ENCODE assay signal across 13 cellular contexts in genomic region chr12:110545812-110546211, GRCh38. TPM values are rescaled to one million over a fixed set of nuclear protein-coding genes. Genes with fewer than 3 reads are reported as not detected.
DNase-seq lines count a peak whose midpoint lies in the region; ATAC-seq and TF ChIP-seq lines count a peak whose summit lies in the region.
"Had no signal": no experiment of that assay in that cellular context is flagged by ENCODE, and none has a peak within 500 bp of the region (broad histone marks: within the 10 kb centered on the region; RNA-seq: fewer than 3 reads in every experiment).

No MANE protein-coding gene starts in this region.

- H3K4me1 ChIP-seq in foreskin keratinocyte, result peaks cover 43% of the 10 kb centered on the region
- H3K4me1 ChIP-seq in stomach smooth muscle (ENCODE audit: control insufficient read depth, insufficient read depth, low read length), result peaks cover 35% of the 10 kb centered on the region
- H3K4me1 ChIP-seq: colonic mucosa had no signal

- ATAC-seq in activated T-cell treated with anti-CD3 and anti-CD28 coated beads, Interleukin-2, amount 50 U/mL, for 72 hours (replicated peaks in 1 of 2), result no peak
- ATAC-seq in foreskin keratinocyte (peak; percentile 11), left colon (no peak), GM21737 (IDR thresholded peaks at IDR 0.05; ENCODE audit: unreplicated experiment) (no peak)

- no peak overlapping the region for H3K4me3 Mint-ChIP-seq in activated T-cell treated with anti-CD3 and anti-CD28 coated beads, Interleukin-2, amount 50 U/mL, for 72 hours
- H3K4me3 Mint-ChIP-seq in activated T-cell treated with anti-CD3 and anti-CD28 coated beads, Interleukin-2, amount 50 U/mL, for 24 hours, result no peak overlapping the region
- no peak overlapping the region for H3K4me3 Mint-ChIP-seq in activated naive CD8-positive, alpha-beta T cell treated with anti-CD3 and anti-CD28 coated beads for 36 hours

- H3K9ac ChIP-seq in stomach smooth muscle (ENCODE audit: low read length in 2 of 2), result no peak overlapping the region

- TF ChIP-seq CTCF in foreskin keratinocyte (conservative IDR thresholded peaks at IDR 0.05), result no peak

- intact Hi-C loops in left colon (cut with DNase I, micrococcal nuclease), result no loop called here

- H3K27me3 ChIP-seq in foreskin keratinocyte (no peaks in the 10 kb centered on the region), stomach smooth muscle (ENCODE audit: control insufficient read depth in 1 of 2, insufficient read depth in 2 of 2, low read length in 2 of 2) (no peaks in the 10 kb centered on the region)
- H3K27me3 ChIP-seq: colonic mucosa, Peyer's patch had no signal

- no peak overlapping the region for H3K4me3 ChIP-seq in stomach smooth muscle (ENCODE audit: low read length in 2 of 2)
- H3K4me3 ChIP-seq: colonic mucosa, Peyer's patch had no signal

- H3K27me3 Mint-ChIP-seq in activated T-cell treated with anti-CD3 and anti-CD28 coated beads, Interleukin-2, amount 50 U/mL, for 72 hours (ENCODE audit: low read depth), result no peaks in the 10 kb centered on the region
- no peaks in the 10 kb centered on the region for H3K27me3 Mint-ChIP-seq in activated T-cell treated with anti-CD3 and anti-CD28 coated beads, Interleukin-2, amount 50 U/mL, for 24 hours
- H3K27me3 Mint-ChIP-seq in activated naive CD8-positive, alpha-beta T cell treated with anti-CD3 and anti-CD28 coated beads for 36 hours, result no peaks in the 10 kb centered on the region

- no peaks in the 10 kb centered on the region for H3K9me3 ChIP-seq in stomach smooth muscle (ENCODE audit: control insufficient read depth in 2 of 2, low read length in 2 of 2)
- H3K9me3 ChIP-seq: colonic mucosa, Peyer's patch had no signal

- H3K4me1 Mint-ChIP-seq in activated T-cell treated with anti-CD3 and anti-CD28 coated beads, Interleukin-2, amount 50 U/mL, for 72 hours (ENCODE audit: low read depth), result peaks cover 50% of the 10 kb centered on the region
- H3K4me1 Mint-ChIP-seq in activated T-cell treated with anti-CD3 and anti-CD28 coated beads, Interleukin-2, amount 50 U/mL, for 24 hours (ENCODE audit: low read depth), result peaks cover 61% of the 10 kb centered on the region
- H3K4me1 Mint-ChIP-seq in activated naive CD8-positive, alpha-beta T cell treated with anti-CD3 and anti-CD28 coated beads for 36 hours, result peaks cover 43% of the 10 kb centered on the region

- H3K27ac Mint-ChIP-seq in activated T-cell treated with anti-CD3 and anti-CD28 coated beads, Interleukin-2, amount 50 U/mL, for 72 hours, result peak overlapping the region; percentile 9
- no peak overlapping the region for H3K27ac Mint-ChIP-seq in activated T-cell treated with anti-CD3 and anti-CD28 coated beads, Interleukin-2, amount 50 U/mL, for 24 hours
- H3K27ac Mint-ChIP-seq in activated naive CD8-positive, alpha-beta T cell treated with anti-CD3 and anti-CD28 coated beads for 36 hours, result peak overlapping the region; percentile 6

- DNase-seq in activated T-cell treated with anti-CD3 and anti-CD28 coated beads, Interleukin-2, amount 50 U/mL, for 72 hours, result no peak
- DNase-seq in activated T-cell treated with anti-CD3 and anti-CD28 coated beads, Interleukin-2, amount 50 U/mL, for 24 hours, result no peak
- no peak for DNase-seq in activated naive CD8-positive, alpha-beta T cell treated with anti-CD3 and anti-CD28 coated beads for 36 hours
- DNase-seq in foreskin keratinocyte (no peak), COLO668 (lab: John Stamatoyannopoulos, UW; ENCODE audit: unreplicated experiment) (no peak), left colon (no peak)
- DNase-seq: activated effector memory CD4-positive, alpha-beta T cell treated with Interleukin-2 at 50 U/mL for 16 hours; colonic mucosa; DND-41; glutamatergic neuron; Peyer's patch had no signal

- peaks cover 4 to 27% of the 10 kb centered on the region in 2 donors for H3K36me3 Mint-ChIP-seq in activated T-cell treated with anti-CD3 and anti-CD28 coated beads, Interleukin-2, amount 50 U/mL, for 72 hours (ENCODE audit: insufficient read depth in 2 of 2)
- H3K36me3 Mint-ChIP-seq in activated T-cell treated with anti-CD3 and anti-CD28 coated beads, Interleukin-2, amount 50 U/mL, for 24 hours (ENCODE audit: low read depth), result peaks cover 89% of the 10 kb centered on the region
- H3K36me3 Mint-ChIP-seq in activated naive CD8-positive, alpha-beta T cell treated with anti-CD3 and anti-CD28 coated beads for 36 hours, result peaks cover 36% of the 10 kb centered on the region

- peaks cover 0 to 1% of the 10 kb centered on the region in 2 donors for H3K36me3 ChIP-seq in stomach smooth muscle (ENCODE audit: control insufficient read depth in 2 of 2, insufficient read depth in 2 of 2, low read length in 2 of 2)
- H3K36me3 ChIP-seq: colonic mucosa had no signal

- H3K27ac ChIP-seq in foreskin keratinocyte (peak overlapping the region; percentile 51), stomach smooth muscle (ENCODE audit: low read length) (peak overlapping the region; percentile 25)
- H3K27ac ChIP-seq: colonic mucosa had no signal

- H3K9me3 Mint-ChIP-seq in activated T-cell treated with anti-CD3 and anti-CD28 coated beads, Interleukin-2, amount 50 U/mL, for 72 hours, result no peaks in the 10 kb centered on the region
- no peaks in the 10 kb centered on the region for H3K9me3 Mint-ChIP-seq in activated T-cell treated with anti-CD3 and anti-CD28 coated beads, Interleukin-2, amount 50 U/mL, for 24 hours
- no peaks in the 10 kb centered on the region for H3K9me3 Mint-ChIP-seq in activated naive CD8-positive, alpha-beta T cell treated with anti-CD3 and anti-CD28 coated beads for 36 hours

RNA-seq across cellular contexts. Expression of gene PPTC7, which starts 37.3 kb away (rescaled TPM):
- 10 to 100 TPM; 42.6 to 42.9 TPM for total RNA-seq in activated T-cell treated with anti-CD3 and anti-CD28 coated beads, Interleukin-2, amount 50 U/mL, for 72 hours
- total RNA-seq in activated naive CD8-positive, alpha-beta T cell treated with anti-CD3 and anti-CD28 coated beads for 36 hours, result 10 to 100 TPM; 46.2 to 48.3 TPM
- total RNA-seq in foreskin keratinocyte (26.6 and 27.2 TPM in 2 replicates), left colon (10 to 100 TPM; 30.7 to 32.4 TPM)
- 9.6 and 12.0 TPM in 2 replicates for polyA plus RNA-seq in foreskin keratinocyte

RNA-seq across cellular contexts. Expression of gene RAD9B, which starts 43.7 kb away (rescaled TPM):
- total RNA-seq in activated T-cell treated with anti-CD3 and anti-CD28 coated beads, Interleukin-2, amount 50 U/mL, for 72 hours, result 1 to 10 TPM; 2.3 to 4.4 TPM
- total RNA-seq in activated naive CD8-positive, alpha-beta T cell treated with anti-CD3 and anti-CD28 coated beads for 36 hours, result 1 to 10 TPM; 2.8 to 3.2 TPM
- total RNA-seq in foreskin keratinocyte, result 0.14 TPM in 2 replicates
- 0.10 TPM in 2 replicates for polyA plus RNA-seq in foreskin keratinocyte
- under 1 TPM; 0.25 to 0.37 TPM for total RNA-seq in left colon

RNA-seq across cellular contexts. Expression of gene VPS29, which starts 43.9 kb away (rescaled TPM):
- total RNA-seq in activated T-cell treated with anti-CD3 and anti-CD28 coated beads, Interleukin-2, amount 50 U/mL, for 72 hours, result 100 to 1,000 TPM in 1 of 2 donors, 10 to 100 TPM in 1; 98.2 to 104 TPM
- 10 to 100 TPM; 84.5 to 91.2 TPM for total RNA-seq in activated naive CD8-positive, alpha-beta T cell treated with anti-CD3 and anti-CD28 coated beads for 36 hours
- 129 and 133 TPM in 2 replicates for total RNA-seq in foreskin keratinocyte
- polyA plus RNA-seq in foreskin keratinocyte, result 192 and 221 TPM in 2 replicates
- total RNA-seq in left colon, result 100 to 1,000 TPM in 1 of 2 donors, 10 to 100 TPM in 1; 99.0 to 114 TPM
